In genomic region chr13:112605531-112605990, GRCh38 we compare ENCODE assay signal across 8 cellular contexts. TPM values are rescaled to one million over a fixed set of nuclear protein-coding genes. Genes with fewer than 3 reads are reported as not detected.
DNase-seq lines count a peak whose midpoint lies in the region; ATAC-seq and TF ChIP-seq lines count a peak whose summit lies in the region.

No MANE protein-coding gene starts in this region.

- no peak for DNase-seq in A673 (ENCODE audit: low spot score)
- no peak for DNase-seq in HFF-Myc (ENCODE audit: extremely low read depth, low read depth)
- no peak for DNase-seq in MCF 10A (ENCODE audit: unreplicated experiment)
- no peak for DNase-seq in NCI-H1436 (lab: John Stamatoyannopoulos, UW)
- no peak for DNase-seq in CD1c-positive myeloid dendritic cell (ENCODE audit: extremely low spot score)
- DNase-seq in NCI-H187 (lab: John Stamatoyannopoulos, UW): no peak

- TF ChIP-seq CTCF in A673 (conservative IDR thresholded peaks at IDR 0.05; ENCODE audit: low read depth, low read length): no peak
- TF ChIP-seq CTCF in HFF-Myc (IDR thresholded peaks at IDR 0.05; ENCODE audit: low read depth, low read length, missing control alignments): no peak
- no peak for TF ChIP-seq CTCF in MCF 10A (IDR thresholded peaks at IDR 0.05; ENCODE audit: unreplicated experiment)

- no peaks in the 10 kb centered on the region for H3K4me1 ChIP-seq in A673 (ENCODE audit: insufficient read depth, low read length, poor library complexity, severe bottlenecking)
- H3K4me1 ChIP-seq in mucosa of stomach (ENCODE audit: control insufficient read depth, insufficient read depth, low read length): no peaks in the 10 kb centered on the region

- H3K27me3 ChIP-seq in A673 (replicated peaks; ENCODE audit: insufficient read depth, low read depth, low read length, poor library complexity) (peaks cover 5% of the 10 kb centered on the region), mucosa of stomach (ENCODE audit: control insufficient read depth, insufficient read depth, low read length) (no peaks in the 10 kb centered on the region)

- H3K36me3 ChIP-seq in A673 (ENCODE audit: insufficient read depth, low read length, poor library complexity, severe bottlenecking) (no peaks in the 10 kb centered on the region), mucosa of stomach (ENCODE audit: control insufficient read depth, insufficient read depth, low read length) (no peaks in the 10 kb centered on the region)

- H3K4me3 ChIP-seq in A673 (ENCODE audit: low read depth, low read length, poor library complexity, severe bottlenecking): peak overlapping the region; percentile 41
- H3K4me3 ChIP-seq in HFF-Myc (replicated peaks; ENCODE audit: low read depth, low read length): peak overlapping the region; percentile 55
- no peak overlapping the region for H3K4me3 ChIP-seq in mucosa of stomach (ENCODE audit: low read length)

- POLR2A ChIA-PET in A673 (lab: Charles Lee; ENCODE audit: low non-redundant PET) (interaction anchor here (0.6 kb wide), 2 partner anchors 18 to 28 kb away, joined by 3 read pairs; partner anchors contain the start of gene TUBGCP3), MCF 10A (lab: Yijun Ruan, JAX) (interaction anchor here (0.7 to 1.4 kb wide), 3 partner anchors 17 to 58 kb away, joined by 3 to 5 read pairs (median 4); partner anchors contain the start of gene TUBGCP3)

- no peak for TF ChIP-seq POLR2A in GM18505 (IDR thresholded peaks at IDR 0.05; ENCODE audit: borderline replicate concordance, extremely low read depth, insufficient read depth, insufficient read length)

- H3K9ac ChIP-seq in mucosa of stomach (ENCODE audit: low read length): peak overlapping the region; percentile 61

- H3K9me3 Mint-ChIP-seq in MCF 10A (ENCODE audit: unreplicated experiment): no peaks in the 10 kb centered on the region

- no peak overlapping the region for H3K27ac Mint-ChIP-seq in MCF 10A (ENCODE audit: low read depth, unreplicated experiment)

- H3K4me3 Mint-ChIP-seq in MCF 10A (ENCODE audit: unreplicated experiment): peak overlapping the region; percentile 74

- no peaks in the 10 kb centered on the region for H3K36me3 Mint-ChIP-seq in MCF 10A (ENCODE audit: insufficient read depth, unreplicated experiment)

- H3K9me3 ChIP-seq in A673 (ENCODE audit: low read depth, low read length, poor library complexity, severe bottlenecking) (no peaks in the 10 kb centered on the region), mucosa of stomach (ENCODE audit: control insufficient read depth, low read length) (no peaks in the 10 kb centered on the region)

- H3K27me3 Mint-ChIP-seq in MCF 10A (ENCODE audit: insufficient read depth, unreplicated experiment): peaks cover 64% of the 10 kb centered on the region

- no peak overlapping the region for H3K27ac ChIP-seq in A673 (ENCODE audit: low read depth, low read length, poor library complexity, severe bottlenecking)

- H3K4me1 Mint-ChIP-seq in MCF 10A (ENCODE audit: insufficient read depth, unreplicated experiment): peaks cover 4% of the 10 kb centered on the region

- no peak for ATAC-seq in GM18505 (IDR thresholded peaks at IDR 0.05; ENCODE audit: unreplicated experiment)

- CTCF ChIA-PET in A673 (lab: Charles Lee) (interaction anchor here (1.1 kb wide), 1 partner anchor 1131 kb away, joined by 5 read pairs; no protein-coding TSS in a partner anchor), MCF 10A (lab: Yijun Ruan, JAX) (interaction anchor here (0.5 to 3.8 kb wide), 28 partner anchors 11 to 1788 kb away, joined by 3 to 39 read pairs (median 4); no protein-coding TSS in a partner anchor)

- BruUV-seq in A673 (replicated peaks; lab: Mats Ljungman, UMichigan) (no TSS peak), MCF 10A (replicated peaks; lab: Mats Ljungman, UMichigan) (no TSS peak)

- intact Hi-C loops in A673 (cut with micrococcal nuclease; ENCODE audit: unreplicated experiment): loop anchor here (5.0 kb wide), 1 partner anchor 508 kb away; no protein-coding TSS in a partner anchor
- intact Hi-C loops in MCF 10A (cut with micrococcal nuclease): loop anchor here (5.0 to 10.0 kb wide), 2 partner anchors 93 to 1381 kb away; no protein-coding TSS in a partner anchor

RNA-seq across cellular contexts. Expression of gene TUBGCP3, which starts 17.6 kb away (rescaled TPM):
- total RNA-seq in A673 (2021) (61.4 and 63.9 TPM in 2 replicates), MCF 10A (2022) (28.1 and 35.7 TPM in 2 replicates)
